In genomic region chr17:75694536-75694935, GRCh38 we compare ENCODE assay signal across 12 cellular contexts. TPM values are rescaled to one million over a fixed set of nuclear protein-coding genes. Genes with fewer than 3 reads are reported as not detected.
DNase-seq lines count a peak whose midpoint lies in the region; ATAC-seq and TF ChIP-seq lines count a peak whose summit lies in the region.
"Had no signal": no experiment of that assay in that cellular context is flagged by ENCODE, and none has a peak within 500 bp of the region (broad histone marks: within the 10 kb centered on the region; RNA-seq: fewer than 3 reads in every experiment).

No MANE protein-coding gene starts in this region.

- H3K36me3 ChIP-seq in NT2/D1 (ENCODE audit: insufficient read depth, insufficient read length, low read length) (peaks cover 82% of the 10 kb centered on the region), lung (ENCODE audit: control insufficient read depth in 2 of 2, insufficient read depth in 2 of 2, low read length in 2 of 2) (peaks cover 0 to 51% of the 10 kb centered on the region in 2 donors), subcutaneous abdominal adipose tissue (ENCODE audit: control insufficient read depth in 5 of 5, insufficient read depth in 5 of 5, low read length in 5 of 5) (peaks cover 0 to 83% (median 36%) of the 10 kb centered on the region in 5 donors)

- TF ChIP-seq CTCF in chondrocyte (IDR thresholded peaks at IDR 0.05) (peak; percentile 9), lung (IDR thresholded peaks at IDR 0.05; ENCODE audit: control extremely low read depth, extremely low read depth) (no peak)

- DNase-seq in NT2/D1 (ENCODE audit: low read depth, low spot score): no peak
- DNase-seq in chondrocyte (ENCODE audit: low spot score): no peak
- DNase-seq in lung (ENCODE audit: low spot score): no peak
- no peak for DNase-seq in ureter (ENCODE audit: low spot score)
- no peak for DNase-seq in NCI-H187 treated with DMSO at 0.1 percent for 48 hours (lab: John Stamatoyannopoulos, UW)
- no peak for DNase-seq in GM19240 (ENCODE audit: insufficient read length, low spot score)
- DNase-seq in mesenteric fat pad (ENCODE audit: low spot score): no peak
- DNase-seq: NCI-H1436; small intestine; stimulated activated CD8-positive, alpha-beta memory T cell treated with anti-CD3 and anti-CD28 coated beads, Interleukin-4, amount 100 ng/mL, for 48 hours; T-helper 17 cell had no signal

- H3K4me1 ChIP-seq in NT2/D1 (ENCODE audit: insufficient read depth, insufficient read length): peaks cover 33% of the 10 kb centered on the region
- peaks cover 17 to 32% of the 10 kb centered on the region in 2 donors for H3K4me1 ChIP-seq in lung (ENCODE audit: control insufficient read depth in 2 of 2, insufficient read depth in 2 of 2, low read length in 2 of 2)
- H3K4me1 ChIP-seq in subcutaneous abdominal adipose tissue (ENCODE audit: control insufficient read depth in 5 of 5, insufficient read depth in 5 of 5, low read length in 5 of 5): peaks cover 3 to 68% (median 53%) of the 10 kb centered on the region in 5 donors

- H3K27me3 ChIP-seq in NT2/D1 (ENCODE audit: insufficient read depth, insufficient read length): no peaks in the 10 kb centered on the region
- H3K27me3 ChIP-seq in lung (ENCODE audit: control insufficient read depth, insufficient read depth): no peaks in the 10 kb centered on the region
- no peaks in the 10 kb centered on the region for H3K27me3 ChIP-seq in subcutaneous abdominal adipose tissue (ENCODE audit: control insufficient read depth in 5 of 5, insufficient read depth in 4 of 5, low read length in 5 of 5)

- H3K9ac ChIP-seq in NT2/D1 (ENCODE audit: insufficient read length, low read depth) (peak overlapping the region; percentile 13), subcutaneous abdominal adipose tissue (ENCODE audit: low read length in 5 of 5) (no peak overlapping the region)

- no peak overlapping the region for H3K4me3 ChIP-seq in NT2/D1 (ENCODE audit: insufficient read length, low read depth)
- H3K4me3 ChIP-seq in lung: no peak overlapping the region
- H3K4me3 ChIP-seq in subcutaneous abdominal adipose tissue (ENCODE audit: low read depth in 1 of 5, low read length in 5 of 5): no peak overlapping the region

- H3K4me3 Mint-ChIP-seq in chondrocyte (ENCODE audit: unreplicated experiment): peak overlapping the region; percentile 24
- H3K4me3 Mint-ChIP-seq: T-helper 17 cell had no signal

- no peaks in the 10 kb centered on the region for H3K27me3 Mint-ChIP-seq in chondrocyte (ENCODE audit: low read depth)
- H3K27me3 Mint-ChIP-seq: T-helper 17 cell had no signal

- 84 to 90% methylated on average over 13 to 14 of the region's 14 CpGs for WGBS in lung, 2 donors

- no peaks in the 10 kb centered on the region for H3K9me3 ChIP-seq in NT2/D1 (ENCODE audit: insufficient read depth, low read length)
- peaks cover 0 to 2% of the 10 kb centered on the region in 2 donors for H3K9me3 ChIP-seq in lung (ENCODE audit: control insufficient read depth in 2 of 2, insufficient read depth in 1 of 2, low read length in 1 of 2)
- no peaks in the 10 kb centered on the region for H3K9me3 ChIP-seq in subcutaneous abdominal adipose tissue (ENCODE audit: control insufficient read depth in 5 of 5, low read length in 5 of 5)

- peaks cover 83% of the 10 kb centered on the region for H3K4me1 Mint-ChIP-seq in chondrocyte (ENCODE audit: low read depth)

- H3K27ac Mint-ChIP-seq in chondrocyte (ENCODE audit: unreplicated experiment): peak overlapping the region; percentile 95
- H3K27ac Mint-ChIP-seq: T-helper 17 cell had no signal

- H3K27ac ChIP-seq in lung (ENCODE audit: low read depth in 1 of 2, low read length in 1 of 2) (peak overlapping the region; percentile 69 to 97), subcutaneous abdominal adipose tissue (ENCODE audit: low read depth, low read length) (peak overlapping the region; percentile 62)

- ATAC-seq in lung (ENCODE audit: insufficient read depth, low FRiP score): no peak
- ATAC-seq: T-helper 17 cell had no signal

- H3K9me3 Mint-ChIP-seq in chondrocyte (ENCODE audit: low read depth): no peaks in the 10 kb centered on the region

- H3K36me3 Mint-ChIP-seq in chondrocyte (ENCODE audit: low read depth): peaks cover 14% of the 10 kb centered on the region

RNA-seq across cellular contexts. Expression of gene ITGB4, which starts 26.7 kb away (rescaled TPM):
- total RNA-seq in chondrocyte (5.2 to 52.3 TPM (median 5.6 TPM) in 3 replicates), lung (10 to 100 TPM; 11.1 to 47.8 TPM), ureter (303 TPM), mesenteric fat pad (13.9 TPM)
- polyA plus RNA-seq in lung: 10 to 100 TPM; 11.4 to 18.1 TPM

RNA-seq across cellular contexts. Expression of gene SAP30BP, which starts 27.4 kb away (rescaled TPM):
- total RNA-seq in chondrocyte (59.9 to 91.8 TPM (median 67.5 TPM) in 3 replicates), lung (10 to 100 TPM; 46.5 to 82.9 TPM), ureter (106 TPM), mesenteric fat pad (86.0 TPM)
- polyA plus RNA-seq in lung: 10 to 100 TPM; 71.9 to 82.8 TPM

RNA-seq across cellular contexts. Expression of gene RECQL5, which starts 27.6 kb away (rescaled TPM):
- total RNA-seq in chondrocyte (20.4 to 30.4 TPM (median 21.1 TPM) in 3 replicates), lung (10 to 100 TPM; 31.2 to 32.5 TPM), ureter (91.1 TPM), mesenteric fat pad (12.7 TPM)
- polyA plus RNA-seq in lung: 10 to 100 TPM; 16.4 to 28.5 TPM
